ENCODE assay signal across 15 cellular contexts in the genomic region with DNA sequence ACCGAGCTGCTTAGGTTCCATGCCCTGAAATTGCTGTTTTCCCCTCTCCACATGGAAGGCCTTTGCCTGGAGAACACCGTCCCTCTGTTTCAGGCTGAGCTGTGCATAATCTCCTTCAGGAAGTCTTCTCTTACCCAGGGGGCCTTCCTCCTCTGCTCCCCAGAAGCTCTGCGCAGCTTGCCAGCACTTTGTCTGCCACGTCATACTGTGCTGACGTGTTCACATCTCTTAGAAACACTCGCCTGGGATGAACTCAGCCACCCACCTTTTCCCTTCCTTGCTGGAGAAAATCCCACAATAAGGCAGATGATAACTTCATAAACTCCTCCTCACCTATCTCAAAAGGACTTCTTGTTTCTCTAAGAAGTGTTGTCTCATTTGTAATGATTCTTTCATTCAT.
A peak's percentile ranks its signal among the peaks of the same experiment; 100 is the strongest.
DNase-seq lines count a peak whose midpoint lies in the region; ATAC-seq and TF ChIP-seq lines count a peak whose summit lies in the region.
"Had no signal": no experiment of that assay in that cellular context is flagged by ENCODE, and none has a peak within 500 bp of the region (broad histone marks: within the 10 kb centered on the region; RNA-seq: fewer than 3 reads in every experiment).

No MANE protein-coding gene starts in this region.

- TF ChIP-seq CTCF in heart right ventricle (IDR thresholded peaks at IDR 0.05) = no peak
- no peak for TF ChIP-seq CTCF in sigmoid colon (IDR thresholded peaks at IDR 0.05)

- H3K36me3 Mint-ChIP-seq in immature natural killer cell = peaks cover 4 to 11% (median 7%) of the 10 kb centered on the region in 3 donors

- peak overlapping the region in 2 of 6 donors; percentile 9 to 54 for H3K27ac Mint-ChIP-seq in immature natural killer cell

- ATAC-seq in heart right ventricle (peak; percentile 68 to 91 (median 84)), GM21423 (IDR thresholded peaks at IDR 0.05; ENCODE audit: unreplicated experiment) (no peak)

- TF ChIP-seq POLR2A in sigmoid colon (IDR thresholded peaks at IDR 0.05) = no peak

- TF ChIP-seq EP300 in sigmoid colon (IDR thresholded peaks at IDR 0.05) = peak in 2 of 4 donors; percentile 17 to 73

- intact Hi-C loops in heart right ventricle (cut with DNase I) = loop anchor here in 2 of 10 donors (5.0 kb wide), 1 partner anchor 110 kb away; a partner anchor contains a TSS
- intact Hi-C loops in sigmoid colon (cut with DNase I) = no loop called here

- peak overlapping the region in 1 of 5 donors; percentile 25 for H3K4me3 Mint-ChIP-seq in immature natural killer cell

- H3K4me1 Mint-ChIP-seq in immature natural killer cell = peaks cover 0 to 27% of the 10 kb centered on the region in 2 donors

- H3K4me3 ChIP-seq in heart right ventricle = no peak overlapping the region
- no peak overlapping the region for H3K4me3 ChIP-seq in sigmoid colon
- H3K4me3 ChIP-seq: SJSA1 had no signal

- no peaks in the 10 kb centered on the region for H3K27me3 ChIP-seq in heart right ventricle
- H3K27me3 ChIP-seq in sigmoid colon = no peaks in the 10 kb centered on the region
- H3K27me3 ChIP-seq: SJSA1 had no signal

- H3K27ac ChIP-seq in heart right ventricle (peak overlapping the region in 8 of 10 donors; percentile 28 to 64 (median 52)), sigmoid colon (peak overlapping the region; percentile 68 to 96 (median 91))
- H3K27ac ChIP-seq: parathyroid adenoma, SJSA1 had no signal

- H3K4me1 ChIP-seq in heart right ventricle (peaks cover 2 to 74% (median 63%) of the 10 kb centered on the region in 9 donors), sigmoid colon (peaks cover 0 to 81% (median 64%) of the 10 kb centered on the region in 4 donors)
- H3K4me1 ChIP-seq: parathyroid adenoma had no signal

- DNase-seq in Ammon's horn (ENCODE audit: low spot score) (peak; percentile 32), brain pericyte (ENCODE audit: low read depth, low spot score) (peak; percentile 86), heart right ventricle (peak; percentile 62 to 74), sigmoid colon (peak; percentile 86), NCI-H2107 (lab: John Stamatoyannopoulos, UW) (no peak), immature natural killer cell (no peak)
- no peak for DNase-seq in activated CD8-positive, alpha-beta memory T cell treated with anti-CD3 and anti-CD28 coated beads, Interleukin-2, amount 50 U/mL, for 4 hours
- DNase-seq: activated CD4-positive, alpha-beta T cell treated with anti-CD3 and anti-CD28 coated beads, Interleukin-2, amount 50 U/mL, for 1 hour; foreskin melanocyte; midbrain; NCI-H345; stimulated activated CD4-positive, alpha-beta T cell treated with anti-CD3 and anti-CD28 coated beads, Interleukin-1b, Interleukin-23, amount 100 ng/mL, for 48 hours had no signal

- peaks cover 0 to 6% (median 0%) of the 10 kb centered on the region in 9 donors for H3K36me3 ChIP-seq in heart right ventricle
- H3K36me3 ChIP-seq in sigmoid colon = peaks cover 0 to 4% (median 0%) of the 10 kb centered on the region in 4 donors

- peaks cover 0 to 3% (median 0%) of the 10 kb centered on the region in 3 donors for H3K27me3 Mint-ChIP-seq in immature natural killer cell (ENCODE audit: low read depth in 3 of 3)

- H3K9me3 Mint-ChIP-seq in immature natural killer cell = no peaks in the 10 kb centered on the region

- WGBS in heart right ventricle, 2 donors = 61 to 62% methylated on average over 6 of the region's 6 CpGs
- WGBS in sigmoid colon, 2 donors = 92% methylated on average over 6 of the region's 6 CpGs

- no peaks in the 10 kb centered on the region for H3K9me3 ChIP-seq in heart right ventricle
- H3K9me3 ChIP-seq in sigmoid colon = no peaks in the 10 kb centered on the region
- H3K9me3 ChIP-seq: SJSA1 had no signal

Comparison
In these comparisons a context has a peak if more than half of its experiments do, and no peak if none do; other contexts are left out.
1. DNase-seq: peak in Ammon's horn (single experiment), brain pericyte (single experiment), heart right ventricle (2 of 2) and sigmoid colon (single experiment); none in NCI-H2107 (single experiment), activated CD8-positive, alpha-beta memory T cell treated with anti-CD3 and anti-CD28 coated beads, Interleukin-2, amount 50 U/mL, for 4 hours (single experiment) and immature natural killer cell (0 of 3).